In genomic region chr6:143049611-143050010, GRCh38 we compare ENCODE assay signal across 35 cellular contexts. TPM values are rescaled to one million over a fixed set of nuclear protein-coding genes. Genes with fewer than 3 reads are reported as not detected.
DNase-seq lines count a peak whose midpoint lies in the region; ATAC-seq, FAIRE-seq and TF ChIP-seq lines count a peak whose summit lies in the region.
"Had no signal": no experiment of that assay in that cellular context is flagged by ENCODE, and none has a peak within 500 bp of the region (broad histone marks: within the 10 kb centered on the region; RNA-seq: fewer than 3 reads in every experiment).

No MANE protein-coding gene starts in this region.

- intact Hi-C loops in Right ventricle myocardium inferior (cut with DNase I) (no loop called here), left ventricle myocardium inferior (cut with micrococcal nuclease) (no loop called here), HepG2 (cut with micrococcal nuclease; ENCODE audit: unreplicated experiment) (no loop called here), right lobe of liver (cut with DNase I) (no loop called here), upper lobe of right lung (cut with DNase I) (no loop called here)

- H2BK15ac ChIP-seq in neuronal stem cell (ENCODE audit: low read length), result no peak overlapping the region

- DNase-seq in Right ventricle myocardium inferior (ENCODE audit: missing footprints), result peak; percentile 59
- DNase-seq in left ventricle myocardium inferior, result no peak
- DNase-seq in HepG2 (ENCODE audit: low spot score), result no peak
- no peak for DNase-seq in right lobe of liver
- DNase-seq in neuronal stem cell (ENCODE audit: low spot score), result no peak
- DNase-seq in upper lobe of right lung, result no peak
- DNase-seq in NCI-H146 treated with DMSO at 0.1 percent for 48 hours (lab: John Stamatoyannopoulos, UW; ENCODE audit: unreplicated experiment), result no peak
- no peak for DNase-seq in brain microvascular endothelial cell
- DNase-seq: 8988T; ACHN; AML-193; BE2C; C1 segment of cervical spinal cord; Caco-2; Calu3; CD4-positive, alpha-beta memory T cell; CD4-positive, alpha-beta T cell; CD4-positive, CD25-positive, alpha-beta regulatory T cell; CD8-positive, alpha-beta memory T cell; CD8-positive, alpha-beta T cell; COR-L47; DMS 273 treated with DMSO at 0.1 percent for 48 hours; DMS153; DMS53; DMS79; DMS79 treated with DMSO at 0.1 percent for 48 hours; DND-41; EL had no signal

- H2AK5ac ChIP-seq in neuronal stem cell (ENCODE audit: low read depth, low read length), result peak overlapping the region; percentile 40

- H3K23ac ChIP-seq in neuronal stem cell (ENCODE audit: low read depth, low read length, poor library complexity), result no peak overlapping the region

- no peak overlapping the region for H2BK5ac ChIP-seq in neuronal stem cell (ENCODE audit: low read length)

- H4K91ac ChIP-seq in neuronal stem cell (ENCODE audit: low read depth, low read length, poor library complexity), result no peak overlapping the region

- no TSS peak for BruUV-seq in HepG2 (replicated peaks; lab: Mats Ljungman, UMichigan)

- ATAC-seq in Right ventricle myocardium inferior, result no peak
- ATAC-seq in HepG2, result peak; percentile 42
- ATAC-seq in right lobe of liver, result no peak
- ATAC-seq in upper lobe of right lung, result peak; percentile 15
- ATAC-seq: A549; CD8-positive, alpha-beta T cell had no signal

- H3K14ac ChIP-seq in neuronal stem cell (ENCODE audit: low read length), result peak overlapping the region; percentile 38

- POLR2A ChIA-PET in HepG2 (lab: Yijun Ruan, JAX), result interaction anchor here (1.2 kb wide), 1 partner anchor 10 kb away, joined by 5 read pairs; no protein-coding TSS in a partner anchor

- WGBS in HepG2 (ENCODE audit: low lambda C conversion rate), result 76% methylated on average over 9 of the region's 10 CpGs
- 97% methylated on average over 4 of the region's 10 CpGs for WGBS in right lobe of liver (ENCODE audit: insufficient coverage, low coverage, low lambda C conversion rate, missing lambda C conversion rate)
- no CpG with 5 or more reads among the region's 10 CpGs for WGBS in neuronal stem cell (ENCODE audit: extremely low coverage in 2 of 2, insufficient read length in 2 of 2, insufficient replicate concordance in 1 of 2), 2 donors

- H2BK120ac ChIP-seq in neuronal stem cell (ENCODE audit: low read depth, low read length), result no peak overlapping the region

- H3K36me3 ChIP-seq in left ventricle myocardium inferior (no peaks in the 10 kb centered on the region), HepG2 (replicated peaks in 1 of 2; ENCODE audit: control insufficient read depth in 1 of 2, insufficient read depth in 2 of 2, low read length in 2 of 2) (peaks cover 0 to 1% of the 10 kb centered on the region in 2 experiments; a peak in 2 of 5 replicates), right lobe of liver (no peaks in the 10 kb centered on the region), neuronal stem cell (replicated peaks in 1 of 2; ENCODE audit: control insufficient read depth in 2 of 2, insufficient read depth in 2 of 2, low read length in 2 of 2) (no peaks in the 10 kb centered on the region), upper lobe of right lung (no peaks in the 10 kb centered on the region), brain microvascular endothelial cell (replicated peaks) (no peaks in the 10 kb centered on the region)
- H3K36me3 ChIP-seq: BE2C; BLaER1; BLaER1 treated with 17β-estradiol and CSF1 and Interleukin-3, amounts not matched to agents 10 nM and 100 nM had no signal

- in situ Hi-C loops in HepG2 (cut with HindIII; ENCODE audit: extremely low pct_ligation_motif_present, low pct_unique_long_range_greater_than_20kb) (loop anchor here (10.0 kb wide), 1 partner anchor 365 kb away; no protein-coding TSS in a partner anchor), brain microvascular endothelial cell (cut with HindIII; ENCODE audit: low pct_ligation_motif_present, low sequenced_read_pairs) (no loop called here)

- no peaks in the 10 kb centered on the region for H3K27me3 ChIP-seq in left ventricle myocardium inferior (ENCODE audit: low read depth)
- H3K27me3 ChIP-seq in HepG2 (ENCODE audit: control insufficient read depth in 1 of 2, insufficient read depth in 2 of 2, low read length in 2 of 2), result no peaks in the 10 kb centered on the region
- no peaks in the 10 kb centered on the region for H3K27me3 ChIP-seq in right lobe of liver
- no peaks in the 10 kb centered on the region for H3K27me3 ChIP-seq in neuronal stem cell (ENCODE audit: control insufficient read depth in 3 of 3, insufficient read depth in 3 of 3, low read depth in 1 of 3, low read length in 3 of 3)
- no peaks in the 10 kb centered on the region for H3K27me3 ChIP-seq in upper lobe of right lung
- H3K27me3 ChIP-seq in brain microvascular endothelial cell (replicated peaks), result no peaks in the 10 kb centered on the region
- H3K27me3 ChIP-seq: BE2C; BLaER1; BLaER1 treated with 17β-estradiol and CSF1 and Interleukin-3, amounts not matched to agents 10 nM and 100 nM had no signal

- H3K27ac ChIP-seq in left ventricle myocardium inferior (replicated peaks), result no peak overlapping the region
- H3K27ac ChIP-seq in HepG2 (ENCODE audit: extremely low read length, insufficient read depth, low read length), result no peak overlapping the region
- H3K27ac ChIP-seq in right lobe of liver, result no peak overlapping the region
- no peak overlapping the region for H3K27ac ChIP-seq in neuronal stem cell (replicated peaks; ENCODE audit: low read length)
- no peak overlapping the region for H3K27ac ChIP-seq in upper lobe of right lung
- no peak overlapping the region for H3K27ac ChIP-seq in brain microvascular endothelial cell
- H3K27ac ChIP-seq: 22Rv1; A549; BLaER1; BLaER1 treated with 17β-estradiol and CSF1 and Interleukin-3, amounts not matched to agents 10 nM and 100 nM; C4-2B had no signal

- H3K9me3 ChIP-seq in left ventricle myocardium inferior (replicated peaks), result peaks cover 7% of the 10 kb centered on the region
- no peaks in the 10 kb centered on the region for H3K9me3 ChIP-seq in HepG2 (ENCODE audit: low read length)
- H3K9me3 ChIP-seq in right lobe of liver, result no peaks in the 10 kb centered on the region
- H3K9me3 ChIP-seq in neuronal stem cell (replicated peaks in 1 of 2; ENCODE audit: control insufficient read depth in 2 of 2, insufficient read depth in 1 of 2, low read depth in 1 of 2, low read length in 2 of 2), result peaks cover 4 to 7% of the 10 kb centered on the region in 2 donors
- H3K9me3 ChIP-seq in upper lobe of right lung, result no peaks in the 10 kb centered on the region
- H3K9me3 ChIP-seq: A549, BE2C had no signal

- CTCF ChIA-PET in HepG2 (lab: Yijun Ruan, JAX; ENCODE audit: low intra/inter-chr PET ratio, low total read pairs), result no interaction called here

- H3K4me1 ChIP-seq in left ventricle myocardium inferior, result no peaks in the 10 kb centered on the region
- H3K4me1 ChIP-seq in HepG2 (ENCODE audit: insufficient read depth, low read length), result no peaks in the 10 kb centered on the region
- no peaks in the 10 kb centered on the region for H3K4me1 ChIP-seq in right lobe of liver
- no peaks in the 10 kb centered on the region for H3K4me1 ChIP-seq in neuronal stem cell (ENCODE audit: control insufficient read depth in 2 of 2, insufficient read depth in 1 of 2, low read depth in 1 of 2, low read length in 2 of 2)
- no peaks in the 10 kb centered on the region for H3K4me1 ChIP-seq in upper lobe of right lung
- H3K4me1 ChIP-seq: A549; BE2C; BLaER1; BLaER1 treated with 17β-estradiol and CSF1 and Interleukin-3, amounts not matched to agents 10 nM and 100 nM; Caco-2 had no signal

- H3K4me3 ChIP-seq in left ventricle myocardium inferior (no peak overlapping the region), HepG2 (replicated peaks in 1 of 3; ENCODE audit: insufficient read depth in 1 of 3, low read depth in 2 of 3, low read length in 3 of 3) (no peak overlapping the region), right lobe of liver (no peak overlapping the region), neuronal stem cell (ENCODE audit: low read length in 2 of 2) (no peak overlapping the region), upper lobe of right lung (no peak overlapping the region), brain microvascular endothelial cell (ENCODE audit: low read depth, low read length) (no peak overlapping the region)
- H3K4me3 ChIP-seq: A549; BLaER1; BLaER1 treated with 17β-estradiol and CSF1 and Interleukin-3, amounts not matched to agents 10 nM and 100 nM had no signal

- no peak overlapping the region for H3K18ac ChIP-seq in neuronal stem cell (ENCODE audit: low read length)

- no peak for TF ChIP-seq RAD21 in HepG2 (CRISPR knock-in tag; IDR thresholded peaks at IDR 0.05)

- H3K9ac ChIP-seq in HepG2 (ENCODE audit: insufficient read depth, low read depth, low read length) (no peak overlapping the region), neuronal stem cell (ENCODE audit: low read depth, low read length, poor library complexity) (no peak overlapping the region)
- H3K9ac ChIP-seq: BLaER1; BLaER1 treated with 17β-estradiol and CSF1 and Interleukin-3, amounts not matched to agents 10 nM and 100 nM had no signal

- no peak for FAIRE-seq in HepG2 (lab: Jason Lieb, UNC)
- FAIRE-seq: A204.1, A549, D721Med had no signal

- TF ChIP-seq EP300 in HepG2 (IDR thresholded peaks at IDR 0.05; ENCODE audit: low read depth in 2 of 2, low read length in 2 of 2), result no peak
- no peak for TF ChIP-seq EP300 in HepG2 (CRISPR knock-in tag; IDR thresholded peaks at IDR 0.05; ENCODE audit: borderline replicate concordance)

- H3K4me2 ChIP-seq in HepG2 (ENCODE audit: low read depth, low read length), result no peak overlapping the region
- no peak overlapping the region for H3K4me2 ChIP-seq in neuronal stem cell (ENCODE audit: insufficient read depth, low read length, poor library complexity, severe bottlenecking)
- H3K4me2 ChIP-seq: A549; BLaER1; BLaER1 treated with 17β-estradiol and CSF1 and Interleukin-3, amounts not matched to agents 10 nM and 100 nM had no signal

- no peak overlapping the region for H2AFZ ChIP-seq in HepG2 (ENCODE audit: low read length)
- no peak overlapping the region for H2AFZ ChIP-seq in neuronal stem cell (ENCODE audit: low read length)

- H4K8ac ChIP-seq in neuronal stem cell (ENCODE audit: low read depth, low read length), result no peak overlapping the region

- H2BK12ac ChIP-seq in neuronal stem cell (ENCODE audit: low read length), result no peak overlapping the region

- no peaks in the 10 kb centered on the region for H3K79me1 ChIP-seq in neuronal stem cell (ENCODE audit: low read depth, low read length)

- H3K4ac ChIP-seq in neuronal stem cell (ENCODE audit: low read length), result no peak overlapping the region

- no peak for TF ChIP-seq POLR2A in HepG2 (IDR thresholded peaks at IDR 0.05; ENCODE audit: insufficient read depth in 1 of 2, low read depth in 2 of 2, low read length in 2 of 2)
- TF ChIP-seq POLR2A in right lobe of liver (IDR thresholded peaks at IDR 0.05), result no peak

- TF ChIP-seq CTCF in left ventricle myocardium inferior (IDR thresholded peaks at IDR 0.05; ENCODE audit: borderline replicate concordance) (no peak), HepG2 (CRISPR knock-in tag; IDR thresholded peaks at IDR 0.05) (no peak), right lobe of liver (IDR thresholded peaks at IDR 0.05) (no peak), upper lobe of right lung (IDR thresholded peaks at IDR 0.05) (no peak), brain microvascular endothelial cell (IDR thresholded peaks at IDR 0.05; ENCODE audit: low read depth, low read length, missing control alignments) (no peak)

- no peaks in the 10 kb centered on the region for H3K79me2 ChIP-seq in HepG2 (ENCODE audit: insufficient read depth, low read length)

- H4K20me1 ChIP-seq in HepG2 (ENCODE audit: insufficient read depth, low read length), result no peaks in the 10 kb centered on the region
- H4K20me1 ChIP-seq: BLaER1; BLaER1 treated with 17β-estradiol and CSF1 and Interleukin-3, amounts not matched to agents 10 nM and 100 nM had no signal

RNA-seq across cellular contexts. Expression of gene AIG1, which starts 11.1 kb away (rescaled TPM):
- total RNA-seq in Right ventricle myocardium inferior, result 71.6 TPM
- total RNA-seq in left ventricle myocardium inferior, result 76.5 TPM
- total RNA-seq in HepG2 (2016; rRNA removed; fragmentation: Illumina TruSeq; extraction: Trizol), result 92.2 and 115 TPM in 2 replicates
- 69.0 and 78.3 TPM in 2 replicates for total RNA-seq in HepG2 (2016; cell fraction: cytosol; rRNA removed; fragmentation: Illumina TruSeq; extraction: Trizol; ENCODE audit: low read depth)
- 86.4 and 118 TPM in 2 replicates for total RNA-seq in HepG2 (2016; cell fraction: insoluble cytoplasmic fraction; rRNA removed; fragmentation: Illumina TruSeq; extraction: Trizol)
- total RNA-seq in HepG2 (2016; cell fraction: membrane; rRNA removed; fragmentation: Illumina TruSeq; extraction: Trizol), result 94.9 and 96.7 TPM in 2 replicates
- total RNA-seq in HepG2 (2016; cell fraction: nucleus; rRNA removed; fragmentation: Illumina TruSeq; extraction: Trizol), result 108 and 110 TPM in 2 replicates
- 180 and 197 TPM in 2 replicates for polyA plus RNA-seq in HepG2 (2011; rRNA removed)
- 168 and 200 TPM in 2 replicates for polyA plus RNA-seq in HepG2 (2011; cell fraction: cytosol; rRNA removed)
- 65.3 and 74.7 TPM in 2 replicates for polyA plus RNA-seq in HepG2 (2011; cell fraction: nucleus; rRNA removed)
- 127 and 143 TPM in 2 replicates for polyA plus RNA-seq in HepG2 (2012)
- 95.4 and 123 TPM in 2 replicates for polyA plus RNA-seq in HepG2 (2016; cell fraction: cytosol; fragmentation: Illumina TruSeq; extraction: Trizol; ENCODE audit: low read depth)
- polyA plus RNA-seq in HepG2 (2016; cell fraction: insoluble cytoplasmic fraction; fragmentation: Illumina TruSeq; extraction: Trizol; ENCODE audit: low read depth), result 91.2 and 101 TPM in 2 replicates
- 103 and 106 TPM in 2 replicates for polyA plus RNA-seq in HepG2 (2016; cell fraction: membrane; fragmentation: Illumina TruSeq; extraction: Trizol; ENCODE audit: low read depth)
- polyA plus RNA-seq in HepG2 (2016; cell fraction: nucleus; fragmentation: Illumina TruSeq; extraction: Trizol; ENCODE audit: insufficient read depth, low read depth), result 141 and 147 TPM in 2 replicates
- polyA minus RNA-seq in HepG2 (2011; rRNA and poly(A)+ RNA removed; ENCODE audit: low replicate concordance), result 20.3 and 109 TPM in 2 replicates
- 67.3 and 76.3 TPM in 2 replicates for polyA minus RNA-seq in HepG2 (2011; cell fraction: cytosol; rRNA and poly(A)+ RNA removed)
- polyA minus RNA-seq in HepG2 (2011; cell fraction: nucleus; rRNA and poly(A)+ RNA removed), result 156 and 160 TPM in 2 replicates
- total RNA-seq in right lobe of liver, result 100 to 1,000 TPM in 5 of 6 experiments, 10 to 100 TPM in 1; 81.4 to 151 (median 111) TPM
- 36.8 TPM for polyA plus RNA-seq in neuronal stem cell (2013, experiment 1 of 2)
- 35.3 TPM for polyA plus RNA-seq in neuronal stem cell (2013, experiment 2 of 2)
- 26.8 TPM for total RNA-seq in upper lobe of right lung

Comparison
In these comparisons a context has a peak if more than half of its experiments do, and no peak if none do; other contexts are left out.
1. ATAC-seq: peak in HepG2 (single experiment) and upper lobe of right lung (single experiment); none in Right ventricle myocardium inferior (single experiment) and right lobe of liver (0 of 4).